Comparison of ENCODE assay signal across 29 cellular contexts in genomic region chr20:59484228-59484627, GRCh38.
"Had no signal": no experiment of that assay in that cellular context is flagged by ENCODE, and none has a peak within 500 bp of the region (broad histone marks: within the 10 kb centered on the region; RNA-seq: fewer than 3 reads in every experiment).

No MANE protein-coding gene starts in this region.

- H3K4me3 ChIP-seq: SJSA1 had no signal

- DNase-seq: activated CD4-positive, alpha-beta memory T cell treated with anti-CD3 and anti-CD28 coated beads, Interleukin-2, amount 10 ng/mL, durations not matched to agents 7 days and 5 days; activated CD4-positive, alpha-beta T cell treated with anti-CD3 and anti-CD28 coated beads for 1 hour; activated CD4-positive, alpha-beta T cell treated with anti-CD3 and anti-CD28 coated beads for 48 hours; activated CD4-positive, CD25-positive, alpha-beta regulatory T cell; activated gamma-delta T cell treated with Interleukin-2 at 50 U/mL for 16 hours; activated naive CD4-positive, alpha-beta T cell treated with anti-CD3 and anti-CD28 coated beads, Interleukin-2, amount 10 ng/mL, durations not matched to agents 7 days and 5 days; activated naive CD8-positive, alpha-beta T cell treated with anti-CD3 and anti-CD28 coated beads, Interleukin-2, amount 50 U/mL, for 24 hours; activated T-cell treated with anti-CD3 and anti-CD28 coated beads, Interleukin-2, amount 50 U/mL, for 1 hour; activated T-cell treated with anti-CD3 and anti-CD28 coated beads, Interleukin-2, amount 50 U/mL, for 72 hours; anterior cingulate cortex; MM.1S; MV-4-11; NCI-H1092; NCI-H1436 treated with DMSO at 0.1 percent for 48 hours; NCI-H1694 treated with DMSO at 0.1 percent for 48 hours; NCI-H2029; NCI-H345; NCI-H524 treated with DMSO at 0.1 percent for 48 hours; SHP77 treated with DMSO at 0.1 percent for 48 hours; SW 1271; T-helper 1 cell; T-helper 2 cell; T-helper 9 cell; WERI-Rb-1 had no signal

- H3K4me1 ChIP-seq: SJSA1 had no signal

- H3K9me3 ChIP-seq: SJSA1 had no signal

- ATAC-seq: activated naive CD8-positive, alpha-beta T cell treated with anti-CD3 and anti-CD28 coated beads, Interleukin-2, amount 50 U/mL, for 24 hours; activated T-cell treated with anti-CD3 and anti-CD28 coated beads, Interleukin-2, amount 50 U/mL, for 72 hours; activated T-helper 17 cell treated with anti-CD3 and anti-CD28 coated beads, Interleukin-2, amount 50 U/mL, for 72 hours; Panc1 had no signal

- H3K36me3 ChIP-seq: SJSA1, WERI-Rb-1 had no signal

- FAIRE-seq: bronchial epithelial cell had no signal

- H3K4me2 ChIP-seq: KMS-11 had no signal

- H3K27ac ChIP-seq: KMS-11, SJSA1, WERI-Rb-1 had no signal

- H3K9ac ChIP-seq: KMS-11 had no signal
